9 cellular contexts compared by ENCODE assay signal in genomic region chr4:19838858-19839257, GRCh38.
"Had no signal": no experiment of that assay in that cellular context is flagged by ENCODE, and none has a peak within 500 bp of the region (broad histone marks: within the 10 kb centered on the region; RNA-seq: fewer than 3 reads in every experiment).

No MANE protein-coding gene starts in this region.

- H2AFZ ChIP-seq: GM23248, GM23338 had no signal

- DNase-seq: GM23248, GOT3, H7, H9, HCEC 1CT, HFFc6 had no signal

- H3K4me1 ChIP-seq: HAP-1 had no signal

- ATAC-seq: GM23338, HCT116 had no signal

- H3K36me3 ChIP-seq: HAP-1 had no signal

- H3K9me3 ChIP-seq: HAP-1 had no signal

- H3K9ac ChIP-seq: GM23248 had no signal

- H3K27ac ChIP-seq: GM23248 had no signal

- H3K4me2 ChIP-seq: GM23338 had no signal

- H3K4me3 ChIP-seq: GM23248, GM23338, HAP-1 had no signal
